In the genomic region with DNA sequence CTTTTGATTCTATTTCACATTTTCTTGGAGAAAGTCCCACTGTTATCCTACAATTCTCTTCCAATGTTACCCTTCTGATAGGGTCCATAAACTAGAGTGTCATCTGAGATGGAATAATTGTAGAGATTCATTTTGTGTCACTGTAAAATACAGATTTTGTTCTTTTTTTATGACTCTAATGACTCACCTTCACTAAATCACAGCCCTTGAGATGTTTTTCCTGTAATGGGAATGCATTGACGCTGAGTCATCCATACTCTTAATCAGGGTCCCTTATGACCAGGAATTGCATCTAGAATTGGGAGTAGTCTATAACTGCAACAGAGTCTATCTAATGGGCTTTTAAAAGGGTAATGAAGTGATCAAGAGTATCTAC, we compare ENCODE assay signal across 11 cellular contexts.
DNase-seq lines count a peak whose midpoint lies in the region; ATAC-seq and TF ChIP-seq lines count a peak whose summit lies in the region.
"Had no signal": no experiment of that assay in that cellular context is flagged by ENCODE, and none has a peak within 500 bp of the region (broad histone marks: within the 10 kb centered on the region; RNA-seq: fewer than 3 reads in every experiment).

No MANE protein-coding gene starts in this region.

- ATAC-seq in HCT116 (peak; percentile 66), GM19463 (IDR thresholded peaks at IDR 0.05; ENCODE audit: unreplicated experiment) (no peak)

- DNase-seq in HCT116 (ENCODE audit: low read depth, low spot score): peak; percentile 81
- DNase-seq in SJSA1 (ENCODE audit: low read depth in 1 of 2, low spot score in 2 of 2): peak in 1 of 2 experiments; percentile 86
- peak; percentile 77 for DNase-seq in fibroblast of the aortic adventitia (ENCODE audit: low read depth)
- no peak for DNase-seq in thyroid gland
- DNase-seq in NOMO-1 (lab: John Stamatoyannopoulos, UW; ENCODE audit: unreplicated experiment in 2 of 2): no peak
- no peak for DNase-seq in SIG-M5 treated with dmso at 0.1 percent for 504 hours (lab: John Stamatoyannopoulos, UW; ENCODE audit: unreplicated experiment)
- DNase-seq: activated T-cell treated with anti-CD3 and anti-CD28 coated beads, Interleukin-2, amount 50 U/mL, for 1 hour; DND-41; stimulated activated CD8-positive, alpha-beta memory T cell treated with anti-CD3 and anti-CD28 coated beads, Interleukin-4, amount 100 ng/mL, for 48 hours had no signal

- H3K4me1 ChIP-seq in HCT116 (ENCODE audit: control insufficient read depth in 1 of 2, insufficient read depth in 2 of 2, low read length in 2 of 2) (peaks cover 43 to 87% of the 10 kb centered on the region in 2 experiments), SJSA1 (replicated peaks) (peaks cover 66% of the 10 kb centered on the region), thyroid gland (peaks cover 0 to 11% of the 10 kb centered on the region in 2 donors)

- H3K27ac ChIP-seq in HCT116 (ENCODE audit: low read depth, low read length) (peak overlapping the region; percentile 88), SJSA1 (peak overlapping the region; percentile 98), thyroid gland (peak overlapping the region in 2 of 3 donors; percentile 1 to 10)

- TF ChIP-seq POLR2A in HCT116 (IDR thresholded peaks at IDR 0.05; ENCODE audit: borderline replicate concordance, extremely low read depth, insufficient read depth, insufficient read length) (no peak), thyroid gland (IDR thresholded peaks at IDR 0.05) (no peak)

- H3K27me3 ChIP-seq in HCT116 (ENCODE audit: insufficient read depth, low read length) (no peaks in the 10 kb centered on the region), SJSA1 (replicated peaks) (no peaks in the 10 kb centered on the region), thyroid gland (no peaks in the 10 kb centered on the region)

- RAD21 ChIA-PET in HCT116 (lab: Charles Lee; ENCODE audit: low non-redundant PET in 1 of 2, low total read pairs in 2 of 2, uncharacterized antibody in 2 of 2, unreplicated experiment in 2 of 2): no interaction called here

- H4K20me1 ChIP-seq in HCT116 (ENCODE audit: insufficient read depth): no peaks in the 10 kb centered on the region

- 87 to 92% methylated on average over 1 of the region's 1 CpG for WGBS in thyroid gland, 2 donors

- intact Hi-C loops in HCT116 (cut with micrococcal nuclease) (no loop called here), thyroid gland (cut with DNase I) (no loop called here)

- H3K4me2 ChIP-seq in HCT116 (ENCODE audit: low read length): peak overlapping the region; percentile 67

- no TSS peak for BruUV-seq in HCT116 (replicated peaks; lab: Mats Ljungman, UMichigan)

- no peak for TF ChIP-seq CTCF in HCT116 (IDR thresholded peaks at IDR 0.05 in 2 of 3, conservative IDR thresholded peaks at IDR 0.05 in 1 of 3; ENCODE audit: borderline replicate concordance in 1 of 3, insufficient read depth in 1 of 3, low read depth in 2 of 3, low read length in 2 of 3)
- TF ChIP-seq CTCF in fibroblast of the aortic adventitia (IDR thresholded peaks at IDR 0.05; ENCODE audit: insufficient read depth, low read length): no peak
- no peak for TF ChIP-seq CTCF in thyroid gland (IDR thresholded peaks at IDR 0.05)

- POLR2A ChIA-PET in HCT116 (lab: Charles Lee): no interaction called here

- CTCF ChIA-PET in HCT116 (lab: Charles Lee): no interaction called here

- H3K9me3 ChIP-seq in HCT116 (ENCODE audit: control insufficient read depth in 1 of 2, insufficient read depth in 1 of 2, low read depth in 1 of 2, low read length in 2 of 2) (no peaks in the 10 kb centered on the region), SJSA1 (replicated peaks) (no peaks in the 10 kb centered on the region), thyroid gland (no peaks in the 10 kb centered on the region)

- H3K9ac ChIP-seq in HCT116 (ENCODE audit: low read length): peak overlapping the region; percentile 46

- TF ChIP-seq RAD21 in HCT116 (IDR thresholded peaks at IDR 0.05; ENCODE audit: low read depth): no peak

- no peaks in the 10 kb centered on the region for H3K9me2 ChIP-seq in HCT116 (ENCODE audit: insufficient read depth)

- H3K36me3 ChIP-seq in HCT116 (ENCODE audit: control insufficient read depth in 1 of 2, insufficient read depth in 2 of 2, low read length in 2 of 2) (no peaks in the 10 kb centered on the region), SJSA1 (no peaks in the 10 kb centered on the region), thyroid gland (no peaks in the 10 kb centered on the region)

- peak overlapping the region in 1 of 2 experiments; percentile 25; a peak in 2 of 4 replicates for H3K4me3 ChIP-seq in HCT116 (replicated peaks in 1 of 2; ENCODE audit: low read depth in 1 of 2, low read length in 2 of 2)
- no peak overlapping the region for H3K4me3 ChIP-seq in SJSA1
- no peak overlapping the region for H3K4me3 ChIP-seq in fibroblast of the aortic adventitia (ENCODE audit: low read depth, low read length)
- no peak overlapping the region for H3K4me3 ChIP-seq in thyroid gland (replicated peaks in 1 of 3)
- H3K4me3 ChIP-seq: skin epidermis had no signal

- peak overlapping the region; percentile 18 for H2AFZ ChIP-seq in HCT116 (ENCODE audit: low read depth, low read length, poor library complexity, severe bottlenecking)

- H3K79me2 ChIP-seq in HCT116 (ENCODE audit: insufficient read depth, low read length): no peaks in the 10 kb centered on the region

TF ChIP-seq in HCT116, 20 proteins besides CTCF, POLR2A, EP300 and RAD21:
- peak; percentile 97 for TF ChIP-seq FOSL1 (IDR thresholded peaks at IDR 0.05; ENCODE audit: low read depth)
- TF ChIP-seq JUND (IDR thresholded peaks at IDR 0.05): peak; percentile 96
- TF ChIP-seq CEBPB (IDR thresholded peaks at IDR 0.05; ENCODE audit: low read depth): peak; percentile 55
- peak; percentile 84 for TF ChIP-seq CBX3 (IDR thresholded peaks at IDR 0.05; ENCODE audit: low read depth)
- TF ChIP-seq SP1 (IDR thresholded peaks at IDR 0.05; ENCODE audit: low read depth): peak; percentile 86
- TF ChIP-seq, protein P1, sequence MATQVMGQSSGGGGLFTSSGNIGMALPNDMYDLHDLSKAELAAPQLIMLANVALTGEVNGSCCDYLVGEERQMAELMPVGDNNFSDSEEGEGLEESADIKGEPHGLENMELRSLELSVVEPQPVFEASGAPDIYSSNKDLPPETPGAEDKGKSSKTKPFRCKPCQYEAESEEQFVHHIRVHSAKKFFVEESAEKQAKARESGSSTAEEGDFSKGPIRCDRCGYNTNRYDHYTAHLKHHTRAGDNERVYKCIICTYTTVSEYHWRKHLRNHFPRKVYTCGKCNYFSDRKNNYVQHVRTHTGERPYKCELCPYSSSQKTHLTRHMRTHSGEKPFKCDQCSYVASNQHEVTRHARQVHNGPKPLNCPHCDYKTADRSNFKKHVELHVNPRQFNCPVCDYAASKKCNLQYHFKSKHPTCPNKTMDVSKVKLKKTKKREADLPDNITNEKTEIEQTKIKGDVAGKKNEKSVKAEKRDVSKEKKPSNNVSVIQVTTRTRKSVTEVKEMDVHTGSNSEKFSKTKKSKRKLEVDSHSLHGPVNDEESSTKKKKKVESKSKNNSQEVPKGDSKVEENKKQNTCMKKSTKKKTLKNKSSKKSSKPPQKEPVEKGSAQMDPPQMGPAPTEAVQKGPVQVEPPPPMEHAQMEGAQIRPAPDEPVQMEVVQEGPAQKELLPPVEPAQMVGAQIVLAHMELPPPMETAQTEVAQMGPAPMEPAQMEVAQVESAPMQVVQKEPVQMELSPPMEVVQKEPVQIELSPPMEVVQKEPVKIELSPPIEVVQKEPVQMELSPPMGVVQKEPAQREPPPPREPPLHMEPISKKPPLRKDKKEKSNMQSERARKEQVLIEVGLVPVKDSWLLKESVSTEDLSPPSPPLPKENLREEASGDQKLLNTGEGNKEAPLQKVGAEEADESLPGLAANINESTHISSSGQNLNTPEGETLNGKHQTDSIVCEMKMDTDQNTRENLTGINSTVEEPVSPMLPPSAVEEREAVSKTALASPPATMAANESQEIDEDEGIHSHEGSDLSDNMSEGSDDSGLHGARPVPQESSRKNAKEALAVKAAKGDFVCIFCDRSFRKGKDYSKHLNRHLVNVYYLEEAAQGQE (IDR thresholded peaks at IDR 0.05; ENCODE audit: low read depth): no peak
- TF ChIP-seq SRF (IDR thresholded peaks at IDR 0.05; ENCODE audit: low read depth): peak; percentile 82
- TF ChIP-seq TCF7L2 (IDR thresholded peaks at IDR 0.05; ENCODE audit: borderline replicate concordance, extremely low read depth, insufficient read depth, insufficient read length): no peak
- TF ChIP-seq SIN3A (IDR thresholded peaks at IDR 0.05; ENCODE audit: low read depth): peak; percentile 72; the same call in 1 of the 2 replicates
- TF ChIP-seq, protein P2, sequence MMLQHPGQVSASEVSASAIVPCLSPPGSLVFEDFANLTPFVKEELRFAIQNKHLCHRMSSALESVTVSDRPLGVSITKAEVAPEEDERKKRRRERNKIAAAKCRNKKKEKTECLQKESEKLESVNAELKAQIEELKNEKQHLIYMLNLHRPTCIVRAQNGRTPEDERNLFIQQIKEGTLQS (IDR thresholded peaks at IDR 0.05): peak; percentile 54; the same call in 1 of the 2 replicates

Comparison
In these comparisons a context has a peak if more than half of its experiments do, and no peak if none do; other contexts are left out.
1. DNase-seq: peak in HCT116 (single experiment) and fibroblast of the aortic adventitia (single experiment); none in thyroid gland (0 of 2), NOMO-1 (0 of 2) and SIG-M5 treated with dmso at 0.1 percent for 504 hours (single experiment).
2. H3K27ac ChIP-seq: peak in every context shown above with its lines; median percentile 98 in SJSA1; 88 in HCT116; 6 in thyroid gland.